Comparison of ENCODE assay signal across 24 cellular contexts in the genomic region with DNA sequence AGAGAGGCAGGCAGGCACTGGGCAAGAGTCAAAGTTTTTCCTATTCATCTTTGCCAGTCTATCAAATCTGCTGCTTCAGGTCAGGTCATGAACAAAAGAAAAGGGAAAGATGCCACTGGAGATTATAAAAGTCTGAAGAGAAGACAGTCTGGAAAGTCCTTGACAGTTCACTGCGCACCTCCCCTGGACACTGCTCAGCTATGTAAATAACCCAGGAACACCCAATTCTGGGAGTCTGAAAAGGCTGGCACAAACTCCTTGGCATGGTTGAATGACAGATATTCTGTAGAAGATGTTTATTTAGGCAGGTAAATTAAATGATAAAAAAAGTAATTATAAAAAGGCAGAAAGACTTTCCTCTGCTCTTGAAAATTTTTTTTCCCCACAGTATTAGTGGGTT. TPM values are rescaled to one million over a fixed set of nuclear protein-coding genes. Genes with fewer than 3 reads are reported as not detected.
DNase-seq lines count a peak whose midpoint lies in the region; ATAC-seq and TF ChIP-seq lines count a peak whose summit lies in the region.
"Had no signal": no experiment of that assay in that cellular context is flagged by ENCODE, and none has a peak within 500 bp of the region (broad histone marks: within the 10 kb centered on the region; RNA-seq: fewer than 3 reads in every experiment).

No MANE protein-coding gene starts in this region.

- no peak overlapping the region for H3K4me3 Mint-ChIP-seq in naive thymus-derived CD4-positive, alpha-beta T cell
- H3K4me3 Mint-ChIP-seq: activated CD4-positive, alpha-beta memory T cell treated with anti-CD3 and anti-CD28 coated beads for 36 hours; activated naive CD8-positive, alpha-beta T cell treated with anti-CD3 and anti-CD28 coated beads, Interleukin-2, amount 10 ng/mL, durations not matched to agents 7 days and 5 days had no signal

- peak overlapping the region in 7 of 9 donors; percentile 27 to 88 (median 63) for H3K27ac Mint-ChIP-seq in naive thymus-derived CD4-positive, alpha-beta T cell
- H3K27ac Mint-ChIP-seq: activated naive CD8-positive, alpha-beta T cell treated with anti-CD3 and anti-CD28 coated beads, Interleukin-2, amount 10 ng/mL, durations not matched to agents 7 days and 5 days had no signal

- H3K27me3 ChIP-seq in heart right ventricle (no peaks in the 10 kb centered on the region), thyroid gland (no peaks in the 10 kb centered on the region), esophagus squamous epithelium (peaks cover 0 to 1% (median 0%) of the 10 kb centered on the region in 4 donors)
- H3K27me3 ChIP-seq in naive thymus-derived CD4-positive, alpha-beta T cell (ENCODE audit: control insufficient read depth in 2 of 2, insufficient read depth in 2 of 2, low read length in 2 of 2) = no peaks in the 10 kb centered on the region

- CTCF ChIA-PET in naive thymus-derived CD4-positive, alpha-beta T cell (lab: Charles Lee) = no interaction called here

- H3K4me1 ChIP-seq in heart right ventricle (peaks cover 0 to 48% (median 13%) of the 10 kb centered on the region in 9 donors), thyroid gland (peaks cover 45 to 90% of the 10 kb centered on the region in 2 donors), esophagus squamous epithelium (peaks cover 1 to 65% (median 2%) of the 10 kb centered on the region in 3 donors)
- peaks cover 0 to 5% of the 10 kb centered on the region in 2 donors for H3K4me1 ChIP-seq in naive thymus-derived CD4-positive, alpha-beta T cell (ENCODE audit: control insufficient read depth in 2 of 2, insufficient read depth in 2 of 2, low read length in 2 of 2)

- H3K36me3 Mint-ChIP-seq in naive thymus-derived CD4-positive, alpha-beta T cell = peaks cover 3 to 17% (median 12%) of the 10 kb centered on the region in 5 donors

- peaks cover 17 to 66% (median 46%) of the 10 kb centered on the region in 7 donors for H3K4me1 Mint-ChIP-seq in naive thymus-derived CD4-positive, alpha-beta T cell

- ATAC-seq in heart right ventricle (no peak), Right ventricle myocardium superior (ENCODE audit: poor library complexity) (no peak)
- ATAC-seq in naive thymus-derived CD4-positive, alpha-beta T cell = no peak

- no peaks in the 10 kb centered on the region for H3K27me3 Mint-ChIP-seq in naive thymus-derived CD4-positive, alpha-beta T cell
- H3K27me3 Mint-ChIP-seq: activated CD4-positive, alpha-beta memory T cell treated with anti-CD3 and anti-CD28 coated beads for 36 hours; activated naive CD8-positive, alpha-beta T cell treated with anti-CD3 and anti-CD28 coated beads, Interleukin-2, amount 10 ng/mL, durations not matched to agents 7 days and 5 days had no signal

- DNase-seq in heart right ventricle = no peak
- no peak for DNase-seq in Right ventricle myocardium superior
- no peak for DNase-seq in naive thymus-derived CD4-positive, alpha-beta T cell
- DNase-seq in thyroid gland = peak; percentile 67 to 68
- no peak for DNase-seq in activated CD4-positive, CD25-positive, alpha-beta regulatory T cell (lab: John Stamatoyannopoulos, UW)
- no peak for DNase-seq in esophagus squamous epithelium (lab: John Stamatoyannopoulos, UW)
- DNase-seq: activated CD4-positive, alpha-beta memory T cell treated with anti-CD3 and anti-CD28 coated beads for 36 hours; activated naive CD8-positive, alpha-beta T cell treated with anti-CD3 and anti-CD28 coated beads, Interleukin-2, amount 10 ng/mL, durations not matched to agents 7 days and 5 days; central memory CD4-positive, alpha-beta T cell; dermis blood vessel endothelial cell; DMS153; glutamatergic neuron; kidney glomerular epithelial cell; NCI-H1105 treated with DMSO at 0.1 percent for 48 hours; NCI-H2081; NCI-H345; NCI-H774; occipital lobe; RPMI8226; SK-N-SH; stimulated activated CD4-positive, alpha-beta T cell treated with anti-CD3 and anti-CD28 coated beads, Interleukin-2, amount 100 ng/mL, for 48 hours; stimulated activated naive CD4-positive, alpha-beta T cell had no signal

- H3K9me3 ChIP-seq in heart right ventricle = no peaks in the 10 kb centered on the region
- H3K9me3 ChIP-seq in naive thymus-derived CD4-positive, alpha-beta T cell (ENCODE audit: control insufficient read depth in 2 of 3, low read length in 3 of 3) = no peaks in the 10 kb centered on the region
- H3K9me3 ChIP-seq in thyroid gland = no peaks in the 10 kb centered on the region
- no peaks in the 10 kb centered on the region for H3K9me3 ChIP-seq in esophagus squamous epithelium
- H3K9me3 ChIP-seq: SK-N-SH, thoracic aorta had no signal

- no peaks in the 10 kb centered on the region for H3K9me3 Mint-ChIP-seq in naive thymus-derived CD4-positive, alpha-beta T cell
- H3K9me3 Mint-ChIP-seq: activated CD4-positive, alpha-beta memory T cell treated with anti-CD3 and anti-CD28 coated beads for 36 hours; activated naive CD8-positive, alpha-beta T cell treated with anti-CD3 and anti-CD28 coated beads, Interleukin-2, amount 10 ng/mL, durations not matched to agents 7 days and 5 days had no signal

- POLR2A ChIA-PET in naive thymus-derived CD4-positive, alpha-beta T cell (lab: Charles Lee) = no interaction called here

- H3K27ac ChIP-seq in heart right ventricle = peak overlapping the region in 6 of 10 donors; percentile 6 to 46 (median 22)
- peak overlapping the region; percentile 67 for H3K27ac ChIP-seq in VCaP
- H3K27ac ChIP-seq in naive thymus-derived CD4-positive, alpha-beta T cell (ENCODE audit: low read depth, low read length) = no peak overlapping the region
- peak overlapping the region; percentile 77 to 90 (median 79) for H3K27ac ChIP-seq in thyroid gland
- no peak overlapping the region for H3K27ac ChIP-seq in esophagus squamous epithelium
- H3K27ac ChIP-seq: thoracic aorta had no signal

- intact Hi-C loops in heart right ventricle (cut with DNase I) (loop anchor here in 3 of 10 donors (5.0 to 10.0 kb wide), 3 partner anchors 53 to 307 kb away; partner anchors contain the start of gene SSH2 (in 2 of the 3)), Right ventricle myocardium superior (cut with DNase I) (no loop called here), thyroid gland (cut with DNase I) (no loop called here), esophagus squamous epithelium (cut with DNase I) (no loop called here)
- intact Hi-C loops in naive thymus-derived CD4-positive, alpha-beta T cell (cut with micrococcal nuclease) = no loop called here

- TF ChIP-seq POLR2A in thyroid gland (IDR thresholded peaks at IDR 0.05) (no peak), esophagus squamous epithelium (IDR thresholded peaks at IDR 0.05) (no peak)

- H3K4me3 ChIP-seq in heart right ventricle (no peak overlapping the region), thyroid gland (replicated peaks in 1 of 3) (no peak overlapping the region), esophagus squamous epithelium (no peak overlapping the region)
- no peak overlapping the region for H3K4me3 ChIP-seq in naive thymus-derived CD4-positive, alpha-beta T cell (ENCODE audit: low read length)
- H3K4me3 ChIP-seq: thoracic aorta had no signal

- no peak for TF ChIP-seq CTCF in heart right ventricle (IDR thresholded peaks at IDR 0.05)
- TF ChIP-seq CTCF in VCaP (conservative IDR thresholded peaks at IDR 0.05) = no peak
- no peak for TF ChIP-seq CTCF in thyroid gland (IDR thresholded peaks at IDR 0.05)
- no peak for TF ChIP-seq CTCF in esophagus squamous epithelium (IDR thresholded peaks at IDR 0.05)

- WGBS in heart right ventricle, 2 donors = 88 to 100% methylated on average over 1 of the region's 1 CpG
- 28 to 49% methylated on average over 1 of the region's 1 CpG for whole genome bisulfite sequencing in thyroid gland, 2 donors
- WGBS in esophagus squamous epithelium, 2 donors = 33 to 53% methylated on average over 1 of the region's 1 CpG

- peaks cover 0 to 55% (median 20%) of the 10 kb centered on the region in 9 donors for H3K36me3 ChIP-seq in heart right ventricle
- H3K36me3 ChIP-seq in naive thymus-derived CD4-positive, alpha-beta T cell (ENCODE audit: control insufficient read depth in 2 of 3, insufficient read depth in 3 of 3, low read length in 3 of 3) = peaks cover 0 to 41% (median 14%) of the 10 kb centered on the region in 3 experiments
- peaks cover 0 to 13% of the 10 kb centered on the region in 2 donors for H3K36me3 ChIP-seq in thyroid gland
- H3K36me3 ChIP-seq in esophagus squamous epithelium = peaks cover 0 to 38% (median 6%) of the 10 kb centered on the region in 3 donors

RNA-seq across cellular contexts. Expression of gene CORO6, which starts 5.2 kb away (rescaled TPM):
- total RNA-seq in heart right ventricle (100 to 1,000 TPM in 4 of 10 donors, 10 to 100 TPM in 6; 72.0 to 110 (median 90.9) TPM), Right ventricle myocardium superior (83.6 TPM), thyroid gland (100 to 1,000 TPM in 2 of 4 donors, 10 to 100 TPM in 2; 65.3 to 161 (median 99.2) TPM), esophagus squamous epithelium (10 to 100 TPM in 1 of 4 donors, 1 to 10 TPM in 3; 2.0 to 39.9 (median 6.5) TPM)
- polyA plus RNA-seq in heart right ventricle = 100 to 1,000 TPM in 1 of 2 donors, 10 to 100 TPM in 1; 53.2 to 262 TPM
- 1 to 10 TPM; 1.4 to 3.1 (median 1.7) TPM for total RNA-seq in naive thymus-derived CD4-positive, alpha-beta T cell
- polyA plus RNA-seq in naive thymus-derived CD4-positive, alpha-beta T cell = under 1 TPM; 0.15 to 0.35 TPM

RNA-seq across cellular contexts. Expression of gene ANKRD13B, which starts 35.0 kb away (rescaled TPM):
- total RNA-seq in heart right ventricle = 1 to 10 TPM; 2.5 to 9.1 (median 5.5) TPM
- polyA plus RNA-seq in heart right ventricle = 1 to 10 TPM; 6.2 to 9.7 TPM
- 9.3 TPM for total RNA-seq in Right ventricle myocardium superior
- 1 to 10 TPM in 3 of 5 experiments, under 1 TPM in 2; 0.70 to 9.8 (median 1.5) TPM for total RNA-seq in naive thymus-derived CD4-positive, alpha-beta T cell
- under 1 TPM in 1 of 2 donors, not detected in 1; 0.51 TPM for polyA plus RNA-seq in naive thymus-derived CD4-positive, alpha-beta T cell
- 1 to 10 TPM; 1.6 to 5.8 (median 3.1) TPM for total RNA-seq in thyroid gland
- 10 to 100 TPM in 2 of 4 donors, 1 to 10 TPM in 2; 3.3 to 18.7 (median 10.2) TPM for total RNA-seq in esophagus squamous epithelium

RNA-seq across cellular contexts. Expression of gene GIT1, which starts 38.5 kb away (rescaled TPM):
- total RNA-seq in heart right ventricle = 10 to 100 TPM; 20.6 to 34.7 (median 28.1) TPM
- 10 to 100 TPM; 31.6 to 35.4 TPM for polyA plus RNA-seq in heart right ventricle
- total RNA-seq in Right ventricle myocardium superior = 28.5 TPM
- 10 to 100 TPM; 42.5 to 76.3 (median 62.4) TPM for total RNA-seq in naive thymus-derived CD4-positive, alpha-beta T cell
- polyA plus RNA-seq in naive thymus-derived CD4-positive, alpha-beta T cell = 10 to 100 TPM in 1 of 2 donors, 1 to 10 TPM in 1; 6.8 to 20.0 TPM
- 10 to 100 TPM; 35.7 to 71.7 (median 42.4) TPM for total RNA-seq in thyroid gland
- 10 to 100 TPM; 24.0 to 45.4 (median 29.6) TPM for total RNA-seq in esophagus squamous epithelium

RNA-seq across cellular contexts. Expression of gene TP53I13, which starts 59.5 kb away (rescaled TPM):
- 10 to 100 TPM; 24.0 to 41.6 (median 30.2) TPM for total RNA-seq in heart right ventricle
- polyA plus RNA-seq in heart right ventricle = 100 to 1,000 TPM in 1 of 2 donors, 10 to 100 TPM in 1; 92.8 to 106 TPM
- 39.2 TPM for total RNA-seq in Right ventricle myocardium superior
- 10 to 100 TPM; 61.6 to 87.5 (median 62.8) TPM for total RNA-seq in naive thymus-derived CD4-positive, alpha-beta T cell
- 10 to 100 TPM; 19.3 to 26.8 TPM for polyA plus RNA-seq in naive thymus-derived CD4-positive, alpha-beta T cell
- 10 to 100 TPM; 54.7 to 79.0 (median 57.4) TPM for total RNA-seq in thyroid gland
- 10 to 100 TPM; 11.8 to 34.9 (median 21.8) TPM for total RNA-seq in esophagus squamous epithelium

Comparison
In these comparisons a context has a peak if more than half of its experiments do, and no peak if none do; other contexts are left out.
1. DNase-seq: peak in thyroid gland (2 of 2); none in heart right ventricle (0 of 2), Right ventricle myocardium superior (single experiment), naive thymus-derived CD4-positive, alpha-beta T cell (0 of 9), activated CD4-positive, CD25-positive, alpha-beta regulatory T cell (0 of 4) and esophagus squamous epithelium (single experiment).
2. H3K27ac ChIP-seq: peak in heart right ventricle (6 of 10), VCaP (single experiment) and thyroid gland (3 of 3); none in naive thymus-derived CD4-positive, alpha-beta T cell (single experiment) and esophagus squamous epithelium (0 of 4).